ENCODE assay signal across 1 cellular context in genomic region chr13:73110814-73111213, GRCh38.
TF ChIP-seq lines count a peak whose summit lies in the region.

No MANE protein-coding gene starts in this region.

TF ChIP-seq in HCT116, 20 proteins besides CTCF, POLR2A, EP300 and RAD21 (continued from another document):
- TF ChIP-seq REST (IDR thresholded peaks at IDR 0.05; ENCODE audit: low read depth) (no peak), CEBPB (IDR thresholded peaks at IDR 0.05; ENCODE audit: low read depth) (no peak), EGR1 (IDR thresholded peaks at IDR 0.05; ENCODE audit: low read depth) (no peak), ATF3 (IDR thresholded peaks at IDR 0.05) (no peak), EZH2 (IDR thresholded peaks at IDR 0.05) (no peak), POLR2AphosphoS5 (IDR thresholded peaks at IDR 0.05; ENCODE audit: low read depth, low read length) (no peak), CBX3 (IDR thresholded peaks at IDR 0.05; ENCODE audit: low read depth) (no peak), SP1 (IDR thresholded peaks at IDR 0.05; ENCODE audit: low read depth) (no peak), TCF7L2 (IDR thresholded peaks at IDR 0.05; ENCODE audit: borderline replicate concordance, extremely low read depth, insufficient read depth, insufficient read length) (no peak), EZH2phosphoT487 (IDR thresholded peaks at IDR 0.05; ENCODE audit: borderline replicate concordance) (no peak), SIN3A (IDR thresholded peaks at IDR 0.05; ENCODE audit: low read depth) (no peak), SRF (IDR thresholded peaks at IDR 0.05; ENCODE audit: low read depth) (no peak)
